Comparison of ENCODE assay signal across 1 cellular context in the genomic region with DNA sequence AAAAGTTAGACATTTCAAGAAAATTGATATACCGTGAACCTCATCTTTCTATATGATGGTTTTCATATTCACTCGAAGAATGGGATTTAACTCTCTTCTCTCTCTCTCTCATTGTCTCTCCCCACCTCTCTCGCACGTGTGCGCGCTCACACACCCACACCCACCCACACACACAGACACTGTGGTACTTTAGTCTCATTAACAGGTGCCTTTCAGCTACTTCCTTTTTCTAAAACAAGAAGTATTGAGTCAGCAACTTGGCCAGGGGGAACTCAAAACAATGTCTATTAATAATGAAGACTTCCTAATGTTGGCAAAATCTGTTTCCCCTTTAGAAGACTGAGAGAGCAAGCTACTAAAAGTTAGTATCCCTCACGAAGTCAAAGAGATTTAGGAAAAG.
TF ChIP-seq lines count a peak whose summit lies in the region.

No MANE protein-coding gene starts in this region.

TF ChIP-seq in GM12878, 131 proteins besides CTCF, POLR2A, EP300 and RAD21 (continued from another document):
- TF ChIP-seq, protein P1, sequence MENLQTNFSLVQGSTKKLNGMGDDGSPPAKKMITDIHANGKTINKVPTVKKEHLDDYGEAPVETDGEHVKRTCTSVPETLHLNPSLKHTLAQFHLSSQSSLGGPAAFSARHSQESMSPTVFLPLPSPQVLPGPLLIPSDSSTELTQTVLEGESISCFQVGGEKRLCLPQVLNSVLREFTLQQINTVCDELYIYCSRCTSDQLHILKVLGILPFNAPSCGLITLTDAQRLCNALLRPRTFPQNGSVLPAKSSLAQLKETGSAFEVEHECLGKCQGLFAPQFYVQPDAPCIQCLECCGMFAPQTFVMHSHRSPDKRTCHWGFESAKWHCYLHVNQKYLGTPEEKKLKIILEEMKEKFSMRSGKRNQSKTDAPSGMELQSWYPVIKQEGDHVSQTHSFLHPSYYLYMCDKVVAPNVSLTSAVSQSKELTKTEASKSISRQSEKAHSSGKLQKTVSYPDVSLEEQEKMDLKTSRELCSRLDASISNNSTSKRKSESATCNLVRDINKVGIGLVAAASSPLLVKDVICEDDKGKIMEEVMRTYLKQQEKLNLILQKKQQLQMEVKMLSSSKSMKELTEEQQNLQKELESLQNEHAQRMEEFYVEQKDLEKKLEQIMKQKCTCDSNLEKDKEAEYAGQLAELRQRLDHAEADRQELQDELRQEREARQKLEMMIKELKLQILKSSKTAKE (IDR thresholded peaks at IDR 0.05; ENCODE audit: low read depth, poor library complexity, severe bottlenecking), result peak; percentile 84
- no peak for TF ChIP-seq KAT2A (conservative IDR thresholded peaks at IDR 0.05; ENCODE audit: control insufficient read depth, low read depth, low read length)
- no peak for TF ChIP-seq ZNF274 (IDR thresholded peaks at IDR 0.05; ENCODE audit: insufficient read depth, insufficient read length)
- TF ChIP-seq ATF7 (IDR thresholded peaks at IDR 0.05; ENCODE audit: low read depth), result peak; percentile 96
- peak; percentile 78; the same call in 1 of the 2 replicates for TF ChIP-seq SPI1 (IDR thresholded peaks at IDR 0.05; ENCODE audit: borderline replicate concordance, insufficient read depth, low read depth, low read length)
- TF ChIP-seq JUNB (IDR thresholded peaks at IDR 0.05), result peak; percentile 59
- peak; percentile 94 for TF ChIP-seq TCF12 (IDR thresholded peaks at IDR 0.05; ENCODE audit: low read depth, low read length)
- peak; percentile 77 for TF ChIP-seq ZNF217 (IDR thresholded peaks at IDR 0.05)
- TF ChIP-seq SP1 (IDR thresholded peaks at IDR 0.05; ENCODE audit: low read depth, low read length), result peak; percentile 12
- no peak for TF ChIP-seq CHD2 (IDR thresholded peaks at IDR 0.05; ENCODE audit: borderline replicate concordance, low read depth, low read length)
- no peak for TF ChIP-seq MYB (IDR thresholded peaks at IDR 0.05; ENCODE audit: borderline replicate concordance, low read depth, low read length)
- TF ChIP-seq JUND (IDR thresholded peaks at IDR 0.05; ENCODE audit: low read depth, low read length), result no peak; the same call in 1 of the 2 replicates
- TF ChIP-seq MXI1 (IDR thresholded peaks at IDR 0.05; ENCODE audit: low read depth, low read length), result peak; percentile 54; the same call in 1 of the 2 replicates
- 0 out of 4 replicates have a peak, but pooled peaks of 1 of the 2 experiments have one; percentile 13 for TF ChIP-seq SRF (IDR thresholded peaks at IDR 0.05; ENCODE audit: low read depth in 2 of 2, low read length in 2 of 2)
- TF ChIP-seq TAF1 (IDR thresholded peaks at IDR 0.05; ENCODE audit: borderline replicate concordance, low read depth, low read length), result no peak
- no peak for TF ChIP-seq CHD1 (IDR thresholded peaks at IDR 0.05; ENCODE audit: low read depth, low read length)
- TF ChIP-seq IRF4 (IDR thresholded peaks at IDR 0.05; ENCODE audit: low read depth, low read length), result peak; percentile 57; the same call in 1 of the 2 replicates
- TF ChIP-seq, protein P2, sequence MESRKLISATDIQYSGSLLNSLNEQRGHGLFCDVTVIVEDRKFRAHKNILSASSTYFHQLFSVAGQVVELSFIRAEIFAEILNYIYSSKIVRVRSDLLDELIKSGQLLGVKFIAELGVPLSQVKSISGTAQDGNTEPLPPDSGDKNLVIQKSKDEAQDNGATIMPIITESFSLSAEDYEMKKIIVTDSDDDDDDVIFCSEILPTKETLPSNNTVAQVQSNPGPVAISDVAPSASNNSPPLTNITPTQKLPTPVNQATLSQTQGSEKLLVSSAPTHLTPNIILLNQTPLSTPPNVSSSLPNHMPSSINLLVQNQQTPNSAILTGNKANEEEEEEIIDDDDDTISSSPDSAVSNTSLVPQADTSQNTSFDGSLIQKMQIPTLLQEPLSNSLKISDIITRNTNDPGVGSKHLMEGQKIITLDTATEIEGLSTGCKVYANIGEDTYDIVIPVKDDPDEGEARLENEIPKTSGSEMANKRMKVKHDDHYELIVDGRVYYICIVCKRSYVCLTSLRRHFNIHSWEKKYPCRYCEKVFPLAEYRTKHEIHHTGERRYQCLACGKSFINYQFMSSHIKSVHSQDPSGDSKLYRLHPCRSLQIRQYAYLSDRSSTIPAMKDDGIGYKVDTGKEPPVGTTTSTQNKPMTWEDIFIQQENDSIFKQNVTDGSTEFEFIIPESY (IDR thresholded peaks at IDR 0.05), result no peak
- TF ChIP-seq, protein P3, sequence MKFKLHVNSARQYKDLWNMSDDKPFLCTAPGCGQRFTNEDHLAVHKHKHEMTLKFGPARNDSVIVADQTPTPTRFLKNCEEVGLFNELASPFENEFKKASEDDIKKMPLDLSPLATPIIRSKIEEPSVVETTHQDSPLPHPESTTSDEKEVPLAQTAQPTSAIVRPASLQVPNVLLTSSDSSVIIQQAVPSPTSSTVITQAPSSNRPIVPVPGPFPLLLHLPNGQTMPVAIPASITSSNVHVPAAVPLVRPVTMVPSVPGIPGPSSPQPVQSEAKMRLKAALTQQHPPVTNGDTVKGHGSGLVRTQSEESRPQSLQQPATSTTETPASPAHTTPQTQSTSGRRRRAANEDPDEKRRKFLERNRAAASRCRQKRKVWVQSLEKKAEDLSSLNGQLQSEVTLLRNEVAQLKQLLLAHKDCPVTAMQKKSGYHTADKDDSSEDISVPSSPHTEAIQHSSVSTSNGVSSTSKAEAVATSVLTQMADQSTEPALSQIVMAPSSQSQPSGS (IDR thresholded peaks at IDR 0.05; ENCODE audit: low read length), result peak; percentile 86
- TF ChIP-seq, protein P4, sequence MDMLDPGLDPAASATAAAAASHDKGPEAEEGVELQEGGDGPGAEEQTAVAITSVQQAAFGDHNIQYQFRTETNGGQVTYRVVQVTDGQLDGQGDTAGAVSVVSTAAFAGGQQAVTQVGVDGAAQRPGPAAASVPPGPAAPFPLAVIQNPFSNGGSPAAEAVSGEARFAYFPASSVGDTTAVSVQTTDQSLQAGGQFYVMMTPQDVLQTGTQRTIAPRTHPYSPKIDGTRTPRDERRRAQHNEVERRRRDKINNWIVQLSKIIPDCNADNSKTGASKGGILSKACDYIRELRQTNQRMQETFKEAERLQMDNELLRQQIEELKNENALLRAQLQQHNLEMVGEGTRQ (IDR thresholded peaks at IDR 0.05; ENCODE audit: borderline replicate concordance, low read depth, low read length), result no peak
- TF ChIP-seq, protein P5, sequence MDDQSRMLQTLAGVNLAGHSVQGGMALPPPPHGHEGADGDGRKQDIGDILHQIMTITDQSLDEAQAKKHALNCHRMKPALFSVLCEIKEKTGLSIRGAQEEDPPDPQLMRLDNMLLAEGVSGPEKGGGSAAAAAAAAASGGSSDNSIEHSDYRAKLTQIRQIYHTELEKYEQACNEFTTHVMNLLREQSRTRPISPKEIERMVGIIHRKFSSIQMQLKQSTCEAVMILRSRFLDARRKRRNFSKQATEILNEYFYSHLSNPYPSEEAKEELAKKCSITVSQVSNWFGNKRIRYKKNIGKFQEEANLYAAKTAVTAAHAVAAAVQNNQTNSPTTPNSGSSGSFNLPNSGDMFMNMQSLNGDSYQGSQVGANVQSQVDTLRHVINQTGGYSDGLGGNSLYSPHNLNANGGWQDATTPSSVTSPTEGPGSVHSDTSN (IDR thresholded peaks at IDR 0.05; ENCODE audit: insufficient replicate concordance, low read depth, low read length), result no peak
- TF ChIP-seq ZNF24 (IDR thresholded peaks at IDR 0.05), result no peak
- TF ChIP-seq RBBP5 (conservative IDR thresholded peaks at IDR 0.05), result no peak
